8 cellular contexts compared by ENCODE assay signal in genomic region chr16:69726313-69727060, GRCh38. TPM values are rescaled to one million over a fixed set of nuclear protein-coding genes. Genes with fewer than 3 reads are reported as not detected.
A peak's percentile ranks its signal among the peaks of the same experiment; 100 is the strongest.
DNase-seq lines count a peak whose midpoint lies in the region; ATAC-seq and TF ChIP-seq lines count a peak whose summit lies in the region.

Gene NQO1, minus strand, starts transcription at chr16:69726560. Its CDS starts 121 bp downstream, at chr16:69726439.

- H3F3A ChIP-seq in neural cell (ENCODE audit: insufficient read depth, low read length, poor library complexity, severe bottlenecking) = no peaks in the 10 kb centered on the region

- H3K4me2 ChIP-seq in neural cell (ENCODE audit: low read length) = peak within 1 kb of the TSS; percentile 60

- peak within 1 kb of the TSS; percentile 40 for H2AFZ ChIP-seq in neural cell (ENCODE audit: low read depth, low read length)

- H3K79me2 ChIP-seq in neural cell (replicated peaks; ENCODE audit: insufficient read depth, low read length) = no peaks in the 10 kb centered on the region

- H3K27ac ChIP-seq in KOPT-K1 (ENCODE audit: low read depth, low read length, poor library complexity, severe bottlenecking) (peak within 1 kb of the TSS; percentile 85), RWPE2 (ENCODE audit: poor library complexity, severe bottlenecking) (peak within 1 kb of the TSS; percentile 86), neural cell (ENCODE audit: low read length) (peak within 1 kb of the TSS; percentile 3), stomach (peak within 1 kb of the TSS; percentile 86 to 93 (median 89))

- H3K9ac ChIP-seq in neural cell (ENCODE audit: low read length) = peak within 1 kb of the TSS; percentile 30

- no peak for TF ChIP-seq RAD21 in neural cell (conservative IDR thresholded peaks at IDR 0.05)

- H3K36me3 ChIP-seq in KOPT-K1 (ENCODE audit: insufficient read depth, low read length) (no peaks in the 10 kb centered on the region), RWPE2 (ENCODE audit: low read depth) (peaks cover 7% of the 10 kb centered on the region; the same call in 1 of the 2 replicates), neural cell (ENCODE audit: insufficient read depth, low read length) (no peaks in the 10 kb centered on the region), stomach (peaks cover 0 to under 1% (median 0%) of the 10 kb centered on the region in 4 donors)

- DNase-seq in DMS79 treated with DMSO at 0.1 percent for 48 hours (lab: John Stamatoyannopoulos, UW) = peak; percentile 80
- DNase-seq in RWPE2 (ENCODE audit: low spot score) = peak; percentile 98
- peak; percentile 94 for DNase-seq in activated effector memory CD4-positive, alpha-beta T cell treated with anti-CD3 and anti-CD28 coated beads, Interleukin-2, amount 50 U/mL, for 16 hours
- peak; percentile 98 for DNase-seq in fibroblast of the conjunctiva (ENCODE audit: low read depth)
- DNase-seq in stomach = peak; percentile 97

- TF ChIP-seq CTCF in RWPE2 (IDR thresholded peaks at IDR 0.05; ENCODE audit: poor library complexity, severe bottlenecking) = no peak
- no peak for TF ChIP-seq CTCF in neural cell (IDR thresholded peaks at IDR 0.05; ENCODE audit: poor library complexity, severe bottlenecking)
- TF ChIP-seq CTCF in stomach (IDR thresholded peaks at IDR 0.05) = no peak

- TF ChIP-seq EP300 in neural cell (conservative IDR thresholded peaks at IDR 0.05; ENCODE audit: poor library complexity, severe bottlenecking) (no peak), stomach (IDR thresholded peaks at IDR 0.05) (peak; percentile 33)

- H3K4me1 ChIP-seq in RWPE2 (ENCODE audit: insufficient read depth, poor library complexity, severe bottlenecking) (peaks cover 23% of the 10 kb centered on the region), stomach (peaks cover 22 to 62% (median 50%) of the 10 kb centered on the region in 4 donors)

- TF ChIP-seq POLR2A in stomach (IDR thresholded peaks at IDR 0.05) = peak in 1 of 4 donors; percentile 95

- H3K9me3 ChIP-seq in KOPT-K1 (ENCODE audit: insufficient read depth, low read length, poor library complexity, severe bottlenecking) (no peaks in the 10 kb centered on the region), RWPE2 (ENCODE audit: severe bottlenecking) (no peaks in the 10 kb centered on the region), neural cell (ENCODE audit: low read length) (no peaks in the 10 kb centered on the region), stomach (no peaks in the 10 kb centered on the region)

- peak; percentile 99 for ATAC-seq in GM21723 (IDR thresholded peaks at IDR 0.05; ENCODE audit: unreplicated experiment)
- ATAC-seq in RWPE2 (ENCODE audit: low read depth) = peak; percentile 98

- H4K20me1 ChIP-seq in neural cell (ENCODE audit: insufficient read depth) = no peaks in the 10 kb centered on the region

- H3K27me3 ChIP-seq in RWPE2 (ENCODE audit: insufficient read depth, poor library complexity, severe bottlenecking) (no peaks in the 10 kb centered on the region), neural cell (ENCODE audit: insufficient read depth, low read depth, low read length) (no peaks in the 10 kb centered on the region), stomach (no peaks in the 10 kb centered on the region)

- intact Hi-C loops in stomach (cut with DNase I; ENCODE audit: low total_unique reads) = no loop called here

- H3K9me2 ChIP-seq in neural cell (ENCODE audit: insufficient read depth, low read length) = no peaks in the 10 kb centered on the region

- 0 to 1% (median 0%) methylated on average over 23 to 31 of the region's 31 CpGs for WGBS in stomach, 5 donors

- H3K4me3 ChIP-seq in RWPE2 (ENCODE audit: severe bottlenecking) (peak within 1 kb of the TSS; percentile 41), neural cell (ENCODE audit: low read length) (peak within 1 kb of the TSS; percentile 70), stomach (peak within 1 kb of the TSS; percentile 50 to 61 (median 55))

TF ChIP-seq in neural cell, 6 proteins besides CTCF, POLR2A, EP300 and RAD21:
- TF ChIP-seq EZH2 (IDR thresholded peaks at IDR 0.05; ENCODE audit: borderline replicate concordance, insufficient read depth, low read length, poor library complexity, severe bottlenecking) (no peak), POLR2AphosphoS5 (IDR thresholded peaks at IDR 0.05) (no peak), SMC3 (conservative IDR thresholded peaks at IDR 0.05; ENCODE audit: poor library complexity) (peak; percentile 29), TAF1 (IDR thresholded peaks at IDR 0.05; ENCODE audit: low read depth) (peak; percentile 65), MXI1 (conservative IDR thresholded peaks at IDR 0.05; ENCODE audit: poor library complexity, severe bottlenecking) (peak; percentile 93), REST (IDR thresholded peaks at IDR 0.05; ENCODE audit: borderline replicate concordance) (no peak)

RNA-seq across cellular contexts. Expression of gene NQO1, which starts in this region (rescaled TPM):
- 5.1 and 5.5 TPM in 2 replicates for polyA plus RNA-seq in neural cell
- 1.4 and 2.4 TPM in 2 replicates for polyA minus RNA-seq in neural cell
- 100 to 1,000 TPM in 3 of 5 donors, 10 to 100 TPM in 2; 58.8 to 460 (median 137) TPM for total RNA-seq in stomach
- 1,000 to 10,000 TPM in 1 of 3 donors, 100 to 1,000 TPM in 1, 10 to 100 TPM in 1; 97.8 to 1,232 (median 310) TPM for polyA plus RNA-seq in stomach

Comparison
In these comparisons a context has a peak if more than half of its experiments do, and no peak if none do; other contexts are left out.
1. Peak in every context shown above with its lines: DNase-seq, ATAC-seq, H3K4me3 ChIP-seq and H3K27ac ChIP-seq.
2. RNA of gene NQO1 (polyA plus RNA-seq): 97.8 to 1,232 TPM in stomach; 5.1 to 5.5 TPM in neural cell; every median in the first group is over 10 times any median in the second.
3. H3K27ac ChIP-seq: peak in every context shown above with its lines; median percentile 89 in stomach; 86 in RWPE2; 85 in KOPT-K1; 3 in neural cell.